8 cellular contexts compared by ENCODE assay signal in the genomic region with DNA sequence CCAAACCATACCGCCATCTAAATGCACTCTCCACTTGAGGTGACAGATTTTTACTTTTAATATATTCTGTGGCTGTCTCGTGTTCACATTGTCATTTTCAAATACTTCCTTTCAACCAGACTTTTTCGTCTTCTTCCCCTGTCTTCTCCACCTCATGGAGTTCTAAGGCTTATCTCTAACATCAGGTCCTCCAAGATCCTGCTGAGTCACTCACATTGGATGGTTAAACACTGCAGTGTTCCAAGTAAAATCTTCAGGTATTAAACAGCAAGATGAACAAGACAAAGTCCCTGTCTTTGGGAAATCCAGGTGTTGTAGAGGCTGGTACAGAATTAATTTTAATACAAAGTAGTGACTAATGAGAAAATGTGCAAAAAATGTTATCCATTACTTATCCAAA.
"Had no signal": no experiment of that assay in that cellular context is flagged by ENCODE, and none has a peak within 500 bp of the region (broad histone marks: within the 10 kb centered on the region; RNA-seq: fewer than 3 reads in every experiment).

No MANE protein-coding gene starts in this region.

- ATAC-seq: GM12878 had no signal

- FAIRE-seq: G401.6, GM12878, GM12891, GM12892, GM18507, GM19239 had no signal

- DNase-seq: GDM1, GF-D8 had no signal

- H3K4me3 ChIP-seq: GM12878 had no signal
